In genomic region chr10:1552881-1553595, GRCh38 we compare ENCODE assay signal across 28 cellular contexts.
"Had no signal": no experiment of that assay in that cellular context is flagged by ENCODE, and none has a peak within 500 bp of the region (broad histone marks: within the 10 kb centered on the region; RNA-seq: fewer than 3 reads in every experiment).

No MANE protein-coding gene starts in this region.

- H3K4me3 Mint-ChIP-seq: activated B cell treated with CpG ODN at 0.5 μM for 24 hours; activated CD4-positive, alpha-beta T cell treated with anti-CD3 and anti-CD28 coated beads for 36 hours; activated naive CD4-positive, alpha-beta T cell treated with anti-CD3 and anti-CD28 coated beads, Interleukin-2, amount 50 U/mL, for 24 hours; activated T-cell treated with anti-CD3 and anti-CD28 coated beads, Interleukin-2, amount 50 U/mL, for 24 hours; central memory CD8-positive, alpha-beta T cell; immature natural killer cell; naive B cell; neural crest cell; T-helper 17 cell had no signal

- H3K4me3 ChIP-seq: ascending aorta, hepatocyte, psoas muscle, right atrium auricular region, upper lobe of right lung had no signal

- H3K27ac Mint-ChIP-seq: activated B cell treated with CpG ODN at 0.5 μM for 24 hours; activated CD4-positive, alpha-beta T cell treated with anti-CD3 and anti-CD28 coated beads for 36 hours; activated naive CD4-positive, alpha-beta T cell treated with anti-CD3 and anti-CD28 coated beads, Interleukin-2, amount 50 U/mL, for 24 hours; activated T-cell treated with anti-CD3 and anti-CD28 coated beads, Interleukin-2, amount 50 U/mL, for 24 hours; activated T-helper 2 cell treated with anti-CD3 and anti-CD28 coated beads, Interferon-gamma antibody, Interleukin-2, Interleukin-4, amounts not matched to agents 10 μg/mL and 5 μg/mL and 100 μg/mL, durations not matched to agents 14 hours and 24 hours and 36 hours; immature natural killer cell; T-helper 17 cell had no signal

- H3K4me1 Mint-ChIP-seq: activated CD4-positive, alpha-beta T cell treated with anti-CD3 and anti-CD28 coated beads for 36 hours; activated naive CD4-positive, alpha-beta T cell treated with anti-CD3 and anti-CD28 coated beads, Interleukin-2, amount 50 U/mL, for 24 hours; central memory CD8-positive, alpha-beta T cell; immature natural killer cell; neural crest cell had no signal

- DNase-seq: activated B cell treated with CpG ODN at 0.5 μM for 24 hours; activated CD4-positive, alpha-beta T cell treated with anti-CD3 and anti-CD28 coated beads for 36 hours; activated CD4-positive, alpha-beta T cell treated with anti-CD3 and anti-CD28 coated beads, Interleukin-2, amount 50 U/mL, for 4 hours; activated CD8-positive, alpha-beta memory T cell treated with anti-CD3 and anti-CD28 coated beads for 24 hours; activated CD8-positive, alpha-beta memory T cell treated with anti-CD3 and anti-CD28 coated beads, Interleukin-2, amount 50 U/mL, for 4 hours; activated T-cell treated with anti-CD3 and anti-CD28 coated beads, Interleukin-2, amount 50 U/mL, for 24 hours; effector memory CD4-positive, alpha-beta T cell; foreskin melanocyte; immature natural killer cell; kidney glomerular epithelial cell; mesenchymal stem cell; naive B cell; psoas muscle; stimulated activated CD4-positive, alpha-beta T cell treated with anti-CD3 and anti-CD28 coated beads, Interleukin-12 subunit alpha, Interleukin-12 subunit beta, amount 100 ng/mL, for 4 hours; stimulated activated CD4-positive, alpha-beta T cell treated with anti-CD3 and anti-CD28 coated beads, Interleukin-4, amount 100 ng/mL, for 4 hours; stimulated activated naive CD8-positive, alpha-beta T cell treated with anti-CD3 and anti-CD28 coated beads, Interleukin-15, Interleukin-2, amounts not matched to agents 100 U/mL and 50 U/mL, for 24 hours; SW 1271; T-helper 17 cell had no signal

- H3K9me3 Mint-ChIP-seq: activated naive CD4-positive, alpha-beta T cell treated with anti-CD3 and anti-CD28 coated beads, Interleukin-2, amount 50 U/mL, for 24 hours; activated T-cell treated with anti-CD3 and anti-CD28 coated beads, Interleukin-2, amount 50 U/mL, for 24 hours; activated T-helper 2 cell treated with anti-CD3 and anti-CD28 coated beads, Interferon-gamma antibody, Interleukin-2, Interleukin-4, amounts not matched to agents 10 μg/mL and 5 μg/mL and 100 μg/mL, durations not matched to agents 14 hours and 24 hours and 36 hours; central memory CD8-positive, alpha-beta T cell; immature natural killer cell; neural crest cell had no signal

- ATAC-seq: activated CD4-positive, alpha-beta T cell treated with anti-CD3 and anti-CD28 coated beads for 36 hours; esophagus mucosa; psoas muscle; stimulated activated naive CD8-positive, alpha-beta T cell treated with anti-CD3 and anti-CD28 coated beads, Interleukin-15, Interleukin-2, amounts not matched to agents 100 U/mL and 50 U/mL, for 24 hours; T-helper 17 cell; upper lobe of right lung had no signal

- H3K36me3 Mint-ChIP-seq: activated naive CD4-positive, alpha-beta T cell treated with anti-CD3 and anti-CD28 coated beads, Interleukin-2, amount 50 U/mL, for 24 hours; immature natural killer cell had no signal

- H3K9me3 ChIP-seq: ascending aorta, psoas muscle, right atrium auricular region, upper lobe of right lung had no signal

- H3K27ac ChIP-seq: ascending aorta, hepatocyte, psoas muscle, right atrium auricular region, upper lobe of right lung had no signal

- H3K4me1 ChIP-seq: ascending aorta, psoas muscle, right atrium auricular region, upper lobe of right lung had no signal

- H3K27me3 Mint-ChIP-seq: activated CD4-positive, alpha-beta T cell treated with anti-CD3 and anti-CD28 coated beads for 36 hours; activated naive CD4-positive, alpha-beta T cell treated with anti-CD3 and anti-CD28 coated beads, Interleukin-2, amount 50 U/mL, for 24 hours had no signal

- FAIRE-seq: colon had no signal

- H3K36me3 ChIP-seq: ascending aorta, right atrium auricular region, upper lobe of right lung had no signal
